ENCODE assay signal across 8 cellular contexts in genomic region chr2:166375205-166375735, GRCh38. TPM values are rescaled to one million over a fixed set of nuclear protein-coding genes. Genes with fewer than 3 reads are reported as not detected.
DNase-seq lines count a peak whose midpoint lies in the region; ATAC-seq, FAIRE-seq and TF ChIP-seq lines count a peak whose summit lies in the region.

No MANE protein-coding gene starts in this region.

- no peak for TF ChIP-seq CTCF in brain microvascular endothelial cell (IDR thresholded peaks at IDR 0.05; ENCODE audit: low read depth, low read length, missing control alignments)

- in situ Hi-C loops in brain microvascular endothelial cell (cut with HindIII; ENCODE audit: low pct_ligation_motif_present, low sequenced_read_pairs), result loop anchor here (25.0 kb wide), 1 partner anchor 188 kb away; no protein-coding TSS in a partner anchor

- TF ChIP-seq EP300 in Ishikawa (IDR thresholded peaks at IDR 0.05; ENCODE audit: borderline replicate concordance), result no peak

- no peaks in the 10 kb centered on the region for H3K36me3 ChIP-seq in brain microvascular endothelial cell (replicated peaks)

- H3K27ac ChIP-seq in brain microvascular endothelial cell, result no peak overlapping the region

- FAIRE-seq in urothelium cell line (lab: Jason Lieb, UNC), result no peak

- intact Hi-C loops in Right ventricle myocardium superior (cut with DNase I), result no loop called here
- intact Hi-C loops in Right ventricle myocardium inferior (cut with DNase I), result no loop called here

- peak; percentile 34 for ATAC-seq in Right ventricle myocardium superior (ENCODE audit: poor library complexity)
- ATAC-seq in Right ventricle myocardium inferior, result no peak
- ATAC-seq in HG02798 (IDR thresholded peaks at IDR 0.05; ENCODE audit: poor library complexity, unreplicated experiment), result no peak

- no peaks in the 10 kb centered on the region for H3K27me3 ChIP-seq in brain microvascular endothelial cell (replicated peaks)

- TF ChIP-seq RAD21 in Ishikawa (IDR thresholded peaks at IDR 0.05; ENCODE audit: low read depth), result no peak

- H3K4me3 ChIP-seq in brain microvascular endothelial cell (ENCODE audit: low read depth, low read length), result peak overlapping the region; percentile 71

- DNase-seq in Right ventricle myocardium superior (no peak), Right ventricle myocardium inferior (ENCODE audit: missing footprints) (no peak), brain microvascular endothelial cell (no peak), lung microvascular endothelial cell (ENCODE audit: low read depth in 2 of 2) (peak; percentile 2 to 5), urothelium cell line (ENCODE audit: low spot score) (peak; percentile 21), superior temporal gyrus (ENCODE audit: extremely low spot score) (no peak)

TF ChIP-seq in Ishikawa, 13 proteins besides CTCF, POLR2A, EP300 and RAD21:
- TF ChIP-seq YY1 (IDR thresholded peaks at IDR 0.05; ENCODE audit: low read depth) (no peak), ZBTB7A (IDR thresholded peaks at IDR 0.05; ENCODE audit: low read depth) (0 out of 2 replicates have a peak, but pooled peaks have one; percentile 5), TCF12 (IDR thresholded peaks at IDR 0.05; ENCODE audit: low read depth) (no peak), MAX (IDR thresholded peaks at IDR 0.05) (peak; percentile 80)
TF ChIP-seq in Ishikawa: peak in this region for 2.

RNA-seq across cellular contexts. Expression of gene SCN9A, which starts 0.5 kb away (rescaled TPM):
- total RNA-seq in Right ventricle myocardium superior (2.2 TPM), Right ventricle myocardium inferior (1.8 TPM), lung microvascular endothelial cell (under 0.01 and 0.22 TPM in 2 replicates)

Comparison
In these comparisons a context has a peak if more than half of its experiments do, and no peak if none do; other contexts are left out.
1. DNase-seq: peak in lung microvascular endothelial cell (2 of 2) and urothelium cell line (single experiment); none in Right ventricle myocardium superior (single experiment), Right ventricle myocardium inferior (single experiment), brain microvascular endothelial cell (single experiment) and superior temporal gyrus (single experiment).